Comparison of ENCODE assay signal across 25 cellular contexts in genomic region chr4:38195486-38195885, GRCh38.
"Had no signal": no experiment of that assay in that cellular context is flagged by ENCODE, and none has a peak within 500 bp of the region (broad histone marks: within the 10 kb centered on the region; RNA-seq: fewer than 3 reads in every experiment).

No MANE protein-coding gene starts in this region.

- ATAC-seq: effector memory CD8-positive, alpha-beta T cell; esophagus mucosa; foreskin keratinocyte; gastroesophageal sphincter; heart left ventricle; left lung; left ventricle myocardium superior; lower lobe of right lung had no signal

- FAIRE-seq: colon, endometrium, frontal cortex, kidney had no signal

- H3K4me3 ChIP-seq: gastroesophageal sphincter, heart left ventricle, hepatocyte, left lung, lower lobe of right lung had no signal

- H3K27ac ChIP-seq: epithelial cell of prostate, foreskin keratinocyte, gastroesophageal sphincter, heart left ventricle, hepatocyte, left lung, lower lobe of right lung had no signal

- H3K36me3 ChIP-seq: gastroesophageal sphincter, heart left ventricle, left lung, lower lobe of right lung had no signal

- DNase-seq: cortex of kidney; effector CD8-positive, alpha-beta T cell; effector memory CD8-positive, alpha-beta T cell; endodermal cell; erythroblast; foreskin keratinocyte; heart left ventricle; hypothalamus; immature natural killer cell; islet precursor cell; kidney; kidney glomerular epithelial cell; left lung; left ventricle myocardium superior; lower lobe of right lung; mesenchymal stem cell; midbrain; naive B cell had no signal

- H3K9me3 ChIP-seq: lower lobe of right lung had no signal

- H3K27me3 ChIP-seq: gastroesophageal sphincter, heart left ventricle, hepatocyte, left lung had no signal

- H3K4me1 ChIP-seq: foreskin keratinocyte had no signal
